ENCODE assay signal across 23 cellular contexts in genomic region chr19:55041244-55041626, GRCh38. TPM values are rescaled to one million over a fixed set of nuclear protein-coding genes. Genes with fewer than 3 reads are reported as not detected.
DNase-seq lines count a peak whose midpoint lies in the region; ATAC-seq and TF ChIP-seq lines count a peak whose summit lies in the region.
"Had no signal": no experiment of that assay in that cellular context is flagged by ENCODE, and none has a peak within 500 bp of the region (broad histone marks: within the 10 kb centered on the region; RNA-seq: fewer than 3 reads in every experiment).

No MANE protein-coding gene starts in this region.

- TF ChIP-seq POLR2A in spleen (IDR thresholded peaks at IDR 0.05), result no peak

- CTCF ChIA-PET in CD8-positive, alpha-beta memory T cell (lab: Charles Lee), result no interaction called here

- intact Hi-C loops in spleen (cut with DNase I; ENCODE audit: low total_unique reads), result no loop called here

- H3K27ac Mint-ChIP-seq in activated T-cell treated with anti-CD3 and anti-CD28 coated beads, Interleukin-2, amount 50 U/mL, for 24 hours, result peak overlapping the region; percentile 74
- H3K27ac Mint-ChIP-seq in CD8-positive, alpha-beta memory T cell, result peak overlapping the region in 1 of 8 donors; percentile 60
- no peak overlapping the region for H3K27ac Mint-ChIP-seq in central memory CD8-positive, alpha-beta T cell (ENCODE audit: low read depth)
- H3K27ac Mint-ChIP-seq: dendritic cell treated with granulocyte-macrophage colony-stimulating factor and Interleukin-4, amounts not matched to agents 40 ng/mL and 50 ng/mL, for 4 days had no signal

- peak overlapping the region; percentile 26 for H3K4me3 ChIP-seq in CD8-positive, alpha-beta memory T cell (ENCODE audit: low read length)
- peak overlapping the region in 1 of 8 donors; percentile 24 for H3K4me3 ChIP-seq in spleen
- no peak overlapping the region for H3K4me3 ChIP-seq in SJCRH30
- H3K4me3 ChIP-seq: GM23248, pancreas, SK-N-MC, vagina had no signal

- DNase-seq in activated T-cell treated with anti-CD3 and anti-CD28 coated beads, Interleukin-2, amount 50 U/mL, for 24 hours, result no peak
- DNase-seq in activated T-cell treated with anti-CD3 and anti-CD28 coated beads, Interleukin-2, amount 50 U/mL, for 48 hours, result no peak
- no peak for DNase-seq in CD8-positive, alpha-beta memory T cell
- DNase-seq in central memory CD8-positive, alpha-beta T cell (ENCODE audit: low spot score in 2 of 2), result no peak
- DNase-seq in spleen (no peak), substantia nigra (lab: John Stamatoyannopoulos, UW) (no peak), NCI-H2029 (lab: John Stamatoyannopoulos, UW) (no peak), SJCRH30 (no peak)
- DNase-seq: ACHN, amygdala, DMS153, foreskin melanocyte, GM23248, kidney glomerular epithelial cell, NCI-H1092 treated with DMSO at 0.1 percent for 48 hours, NCI-H524 treated with DMSO at 0.1 percent for 48 hours, pancreas, right cardiac atrium had no signal

- peaks cover 20% of the 10 kb centered on the region for H3K4me1 Mint-ChIP-seq in activated T-cell treated with anti-CD3 and anti-CD28 coated beads, Interleukin-2, amount 50 U/mL, for 24 hours (ENCODE audit: low read depth)
- peaks cover 18 to 24% (median 23%) of the 10 kb centered on the region in 3 donors for H3K4me1 Mint-ChIP-seq in CD8-positive, alpha-beta memory T cell
- H3K4me1 Mint-ChIP-seq in central memory CD8-positive, alpha-beta T cell, result peaks cover 19% of the 10 kb centered on the region

- no peak for ATAC-seq in central memory CD8-positive, alpha-beta T cell (replicated peaks; ENCODE audit: extremely low read depth, poor library complexity, severe bottlenecking)

- peaks cover 38% of the 10 kb centered on the region for H3K36me3 Mint-ChIP-seq in activated T-cell treated with anti-CD3 and anti-CD28 coated beads, Interleukin-2, amount 50 U/mL, for 24 hours (ENCODE audit: low read depth)
- H3K36me3 Mint-ChIP-seq in CD8-positive, alpha-beta memory T cell, result peaks cover 0 to 37% (median 2%) of the 10 kb centered on the region in 3 donors
- H3K36me3 Mint-ChIP-seq in central memory CD8-positive, alpha-beta T cell (ENCODE audit: insufficient read depth), result peaks cover 16% of the 10 kb centered on the region

- TF ChIP-seq CTCF in spleen (IDR thresholded peaks at IDR 0.05 in 8 of 11, conservative IDR thresholded peaks at IDR 0.05 in 3 of 11), result no peak

- peaks cover 2% of the 10 kb centered on the region for H3K9me3 Mint-ChIP-seq in activated T-cell treated with anti-CD3 and anti-CD28 coated beads, Interleukin-2, amount 50 U/mL, for 24 hours
- H3K9me3 Mint-ChIP-seq in CD8-positive, alpha-beta memory T cell, result no peaks in the 10 kb centered on the region
- no peaks in the 10 kb centered on the region for H3K9me3 Mint-ChIP-seq in central memory CD8-positive, alpha-beta T cell
- H3K9me3 Mint-ChIP-seq: dendritic cell treated with granulocyte-macrophage colony-stimulating factor and Interleukin-4, amounts not matched to agents 40 ng/mL and 50 ng/mL, for 4 days had no signal

- POLR2A ChIA-PET in CD8-positive, alpha-beta memory T cell (lab: Charles Lee), result no interaction called here

- peaks cover 17% of the 10 kb centered on the region for H3K4me1 ChIP-seq in CD8-positive, alpha-beta memory T cell (ENCODE audit: insufficient read depth, low read length)
- H3K4me1 ChIP-seq in spleen (peaks cover 3 to 37% (median 22%) of the 10 kb centered on the region in 6 donors), SJCRH30 (no peaks in the 10 kb centered on the region)
- H3K4me1 ChIP-seq: pancreas, vagina had no signal

- H3K36me3 ChIP-seq in CD8-positive, alpha-beta memory T cell (ENCODE audit: insufficient read depth, low read length), result no peaks in the 10 kb centered on the region
- H3K36me3 ChIP-seq in spleen, result peaks cover 3 to 42% (median 27%) of the 10 kb centered on the region in 6 donors
- peaks cover 12% of the 10 kb centered on the region; the same call in 1 of the 2 replicates for H3K36me3 ChIP-seq in SJCRH30

- no peaks in the 10 kb centered on the region for H3K27me3 Mint-ChIP-seq in activated T-cell treated with anti-CD3 and anti-CD28 coated beads, Interleukin-2, amount 50 U/mL, for 24 hours
- H3K27me3 Mint-ChIP-seq in CD8-positive, alpha-beta memory T cell, result no peaks in the 10 kb centered on the region
- no peaks in the 10 kb centered on the region for H3K27me3 Mint-ChIP-seq in central memory CD8-positive, alpha-beta T cell

- no peaks in the 10 kb centered on the region for H3K9me3 ChIP-seq in CD8-positive, alpha-beta memory T cell (ENCODE audit: low read length)
- H3K9me3 ChIP-seq in spleen (no peaks in the 10 kb centered on the region), SJCRH30 (replicated peaks) (no peaks in the 10 kb centered on the region)
- H3K9me3 ChIP-seq: pancreas, vagina had no signal

- no peak overlapping the region for H3K27ac ChIP-seq in CD8-positive, alpha-beta memory T cell (ENCODE audit: low read depth, low read length)
- peak overlapping the region in 5 of 8 donors; percentile 62 to 75 (median 71) for H3K27ac ChIP-seq in spleen
- no peak overlapping the region for H3K27ac ChIP-seq in substantia nigra (ENCODE audit: low read depth, low read length, poor library complexity, severe bottlenecking)
- no peak overlapping the region for H3K27ac ChIP-seq in SJCRH30
- H3K27ac ChIP-seq: GM23248, pancreas, SK-N-MC, vagina had no signal

- peak overlapping the region; percentile 51 for H3K4me3 Mint-ChIP-seq in activated T-cell treated with anti-CD3 and anti-CD28 coated beads, Interleukin-2, amount 50 U/mL, for 24 hours
- peak overlapping the region in 2 of 7 donors; percentile 69 to 70 for H3K4me3 Mint-ChIP-seq in CD8-positive, alpha-beta memory T cell
- peak overlapping the region; percentile 26 for H3K4me3 Mint-ChIP-seq in central memory CD8-positive, alpha-beta T cell

- H3K27me3 ChIP-seq in CD8-positive, alpha-beta memory T cell (ENCODE audit: insufficient read depth, low read length, poor library complexity, severe bottlenecking), result no peaks in the 10 kb centered on the region
- no peaks in the 10 kb centered on the region for H3K27me3 ChIP-seq in spleen (replicated peaks in 1 of 7)
- H3K27me3 ChIP-seq in SJCRH30, result no peaks in the 10 kb centered on the region
- H3K27me3 ChIP-seq: pancreas, vagina had no signal

- WGBS in spleen, 5 donors, result 57 to 73% (median 72%) methylated on average over 10 of the region's 10 CpGs

RNA-seq across cellular contexts. Expression of gene GP6, which starts 3.2 kb away (rescaled TPM):
- not detected for total RNA-seq in CD8-positive, alpha-beta memory T cell
- polyA plus RNA-seq in CD8-positive, alpha-beta memory T cell, result 0.21 TPM
- total RNA-seq in spleen, result 1 to 10 TPM; 1.3 to 3.8 (median 1.7) TPM
- polyA plus RNA-seq in spleen, result under 1 TPM; 0.09 to 0.41 (median 0.35) TPM
- total RNA-seq in SJCRH30 (2014; rRNA removed; shearing (Covaris generic)), result 15.1 and 16.7 TPM in 2 replicates
- total RNA-seq: epithelial cell of proximal tubule, GM23248, LHCN-M2 had no signal
- polyA plus RNA-seq: GM23248 had no signal

RNA-seq across cellular contexts. Expression of gene RDH13, which starts 21.7 kb away (rescaled TPM):
- 10 to 100 TPM; 21.4 to 22.2 TPM for total RNA-seq in CD8-positive, alpha-beta memory T cell
- polyA plus RNA-seq in CD8-positive, alpha-beta memory T cell, result 15.8 TPM
- 10 to 100 TPM; 15.3 to 31.5 (median 17.9) TPM for total RNA-seq in spleen
- 10 to 100 TPM in 1 of 3 donors, 1 to 10 TPM in 2; 4.6 to 13.5 (median 7.6) TPM for polyA plus RNA-seq in spleen
- total RNA-seq in SJCRH30 (2014; rRNA removed; shearing (Covaris generic)), result 29.9 and 30.5 TPM in 2 replicates

RNA-seq across cellular contexts. Expression of gene EPS8L1, which starts 34.4 kb away (rescaled TPM):
- under 1 TPM; 0.27 to 0.74 TPM for total RNA-seq in CD8-positive, alpha-beta memory T cell
- polyA plus RNA-seq in CD8-positive, alpha-beta memory T cell, result 0.28 TPM
- 1 to 10 TPM in 5 of 7 donors, under 1 TPM in 1, not detected in 1; 0.37 to 3.4 (median 2.2) TPM for total RNA-seq in spleen
- polyA plus RNA-seq in spleen, result 1 to 10 TPM; 5.2 to 5.3 (median 5.3) TPM
- total RNA-seq in SJCRH30 (2014; rRNA removed; shearing (Covaris generic)), result 1.4 and 1.7 TPM in 2 replicates

Comparison
In these comparisons a context has a peak if more than half of its experiments do, and no peak if none do; other contexts are left out.
1. H3K27ac ChIP-seq: peak in spleen (5 of 8); none in CD8-positive, alpha-beta memory T cell (single experiment), substantia nigra (single experiment) and SJCRH30 (single experiment).